Comparison of ENCODE assay signal across 16 cellular contexts in the genomic region with DNA sequence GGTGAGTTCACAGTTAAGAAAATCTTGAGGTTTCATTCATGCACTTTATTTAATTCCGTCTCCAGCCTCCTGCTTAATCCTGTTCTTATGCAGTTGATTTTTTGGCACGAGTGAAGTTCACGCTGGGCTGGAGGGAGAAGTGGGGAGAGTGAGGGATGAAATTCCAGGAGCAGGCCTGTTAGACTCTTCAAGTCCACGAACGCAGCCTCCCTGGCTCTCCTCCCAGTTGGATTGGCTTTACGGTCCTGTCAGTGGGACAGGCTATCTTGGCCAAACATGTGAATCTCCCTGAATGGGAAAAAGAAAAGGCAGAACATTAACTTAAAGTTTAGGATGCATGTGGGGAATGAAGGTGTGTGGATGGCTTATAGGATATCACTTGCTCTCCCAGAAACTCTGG.
A peak's percentile ranks its signal among the peaks of the same experiment; 100 is the strongest.
DNase-seq lines count a peak whose midpoint lies in the region; ATAC-seq, FAIRE-seq and TF ChIP-seq lines count a peak whose summit lies in the region.
"Had no signal": no experiment of that assay in that cellular context is flagged by ENCODE, and none has a peak within 500 bp of the region (broad histone marks: within the 10 kb centered on the region; RNA-seq: fewer than 3 reads in every experiment).

No MANE protein-coding gene starts in this region.

- no peak for TF ChIP-seq POLR2A in H54 (IDR thresholded peaks at IDR 0.05; ENCODE audit: low read depth, low read length)

- H3K27ac ChIP-seq in colonic mucosa = peak overlapping the region; percentile 57
- no peak overlapping the region for H3K27ac ChIP-seq in PC-3 (ENCODE audit: low read length)
- H3K27ac ChIP-seq: BLaER1 treated with 17β-estradiol and CSF1 and Interleukin-3, amounts not matched to agents 10 nM and 100 nM; neutrophil had no signal

- CTCF ChIA-PET in PC-3 (lab: Charles Lee) = no interaction called here

- H3K9me2 ChIP-seq in PC-3 (replicated peaks; ENCODE audit: low read length) = no peaks in the 10 kb centered on the region

- H3K4me1 ChIP-seq in colonic mucosa (no peaks in the 10 kb centered on the region), skeletal muscle satellite cell (ENCODE audit: control insufficient read depth, insufficient read depth, low read length) (peaks cover 34% of the 10 kb centered on the region), PC-3 (ENCODE audit: insufficient read depth, low read length) (peaks cover 33% of the 10 kb centered on the region)

- no peaks in the 10 kb centered on the region for H4K20me1 ChIP-seq in PC-3 (ENCODE audit: low read length)
- H4K20me1 ChIP-seq: BLaER1 treated with 17β-estradiol and CSF1 and Interleukin-3, amounts not matched to agents 10 nM and 100 nM had no signal

- H3K9ac ChIP-seq in colonic mucosa (ENCODE audit: low read depth in 2 of 2, low read length in 2 of 2) (peak overlapping the region in 1 of 2 donors; percentile 9), skeletal muscle satellite cell (ENCODE audit: low read depth, low read length) (no peak overlapping the region), PC-3 (ENCODE audit: low read length) (no peak overlapping the region)
- H3K9ac ChIP-seq: BLaER1 treated with 17β-estradiol and CSF1 and Interleukin-3, amounts not matched to agents 10 nM and 100 nM had no signal

- H3F3A ChIP-seq in PC-3 (ENCODE audit: low read length, unreplicated experiment) = peaks cover 4% of the 10 kb centered on the region

- no peaks in the 10 kb centered on the region for H3K9me3 ChIP-seq in colonic mucosa
- no peaks in the 10 kb centered on the region for H3K9me3 ChIP-seq in skeletal muscle satellite cell (replicated peaks; ENCODE audit: low read length)
- H3K9me3 ChIP-seq in PC-3 (ENCODE audit: low read length) = no peaks in the 10 kb centered on the region
- H3K9me3 ChIP-seq: neutrophil had no signal

- FAIRE-seq in H54 (lab: Jason Lieb, UNC) = no peak

- H3K4me3 ChIP-seq in colonic mucosa (no peak overlapping the region), skeletal muscle satellite cell (ENCODE audit: low read length) (no peak overlapping the region), PC-3 (ENCODE audit: low read length) (no peak overlapping the region)
- H3K4me3 ChIP-seq: BLaER1 treated with 17β-estradiol and CSF1 and Interleukin-3, amounts not matched to agents 10 nM and 100 nM had no signal

- POLR2A ChIA-PET in PC-3 (lab: Charles Lee; ENCODE audit: unreplicated experiment) = no interaction called here

- no peak overlapping the region for H2AFZ ChIP-seq in PC-3 (ENCODE audit: low read length)

- H3K27me3 ChIP-seq in colonic mucosa (no peaks in the 10 kb centered on the region), skeletal muscle satellite cell (ENCODE audit: control insufficient read depth, insufficient read depth, low read length) (peaks cover 9% of the 10 kb centered on the region), PC-3 (ENCODE audit: low read length) (no peaks in the 10 kb centered on the region)
- H3K27me3 ChIP-seq: BLaER1 treated with 17β-estradiol and CSF1 and Interleukin-3, amounts not matched to agents 10 nM and 100 nM had no signal

- peak overlapping the region; percentile 22 for H3K4me2 ChIP-seq in skeletal muscle satellite cell (ENCODE audit: low read length)
- H3K4me2 ChIP-seq in PC-3 (ENCODE audit: low read length) = no peak overlapping the region

- TF ChIP-seq CTCF in colonic mucosa (IDR thresholded peaks at IDR 0.05) (no peak), PC-3 (conservative IDR thresholded peaks at IDR 0.05; ENCODE audit: low read depth, low read length) (no peak)

- DNase-seq in EH (ENCODE audit: low read depth) = peak; percentile 70
- DNase-seq in colonic mucosa = peak; percentile 44
- peak; percentile 34 to 65 for DNase-seq in left colon
- no peak for DNase-seq in H54 (ENCODE audit: insufficient read length, low spot score)
- DNase-seq in DMS53 treated with DMSO at 0.1 percent for 48 hours (lab: John Stamatoyannopoulos, UW; ENCODE audit: unreplicated experiment) = no peak
- no peak for DNase-seq in PC-3
- DNase-seq: activated B cell treated with CpG ODN at 0.5 μM for 24 hours; central memory CD4-positive, alpha-beta T cell; erythroblast; islet precursor cell; KBM-7; NCI-H187 treated with DMSO at 0.1 percent for 48 hours had no signal

- ATAC-seq in left colon = no peak
- no peak for ATAC-seq in HG03025 (IDR thresholded peaks at IDR 0.05; ENCODE audit: low FRiP score, unreplicated experiment)
- no peak for ATAC-seq in PC-3

- H3K36me3 ChIP-seq in colonic mucosa = no peaks in the 10 kb centered on the region
- H3K36me3 ChIP-seq in skeletal muscle satellite cell (ENCODE audit: insufficient read depth, low read length) = no peaks in the 10 kb centered on the region
- H3K36me3 ChIP-seq in PC-3 (ENCODE audit: low read depth, low read length) = no peaks in the 10 kb centered on the region
- H3K36me3 ChIP-seq: BLaER1 treated with 17β-estradiol and CSF1 and Interleukin-3, amounts not matched to agents 10 nM and 100 nM; neutrophil had no signal

- H3K79me2 ChIP-seq in PC-3 (ENCODE audit: low read length) = no peaks in the 10 kb centered on the region

- intact Hi-C loops in colonic mucosa (cut with DNase I) (no loop called here), left colon (cut with DNase I, micrococcal nuclease) (no loop called here), PC-3 (cut with micrococcal nuclease) (loop anchor here (10.0 kb wide), 1 partner anchor 362 kb away; no protein-coding TSS in a partner anchor)

- BruUV-seq in PC-3 (replicated peaks; lab: Mats Ljungman, UMichigan) = no TSS peak

Comparison
In these comparisons a context has a peak if more than half of its experiments do, and no peak if none do; other contexts are left out.
1. DNase-seq: peak in EH (single experiment), colonic mucosa (single experiment) and left colon (2 of 2); none in H54 (single experiment), DMS53 treated with DMSO at 0.1 percent for 48 hours (single experiment) and PC-3 (single experiment).